ENCODE assay signal across 11 cellular contexts in the genomic region with DNA sequence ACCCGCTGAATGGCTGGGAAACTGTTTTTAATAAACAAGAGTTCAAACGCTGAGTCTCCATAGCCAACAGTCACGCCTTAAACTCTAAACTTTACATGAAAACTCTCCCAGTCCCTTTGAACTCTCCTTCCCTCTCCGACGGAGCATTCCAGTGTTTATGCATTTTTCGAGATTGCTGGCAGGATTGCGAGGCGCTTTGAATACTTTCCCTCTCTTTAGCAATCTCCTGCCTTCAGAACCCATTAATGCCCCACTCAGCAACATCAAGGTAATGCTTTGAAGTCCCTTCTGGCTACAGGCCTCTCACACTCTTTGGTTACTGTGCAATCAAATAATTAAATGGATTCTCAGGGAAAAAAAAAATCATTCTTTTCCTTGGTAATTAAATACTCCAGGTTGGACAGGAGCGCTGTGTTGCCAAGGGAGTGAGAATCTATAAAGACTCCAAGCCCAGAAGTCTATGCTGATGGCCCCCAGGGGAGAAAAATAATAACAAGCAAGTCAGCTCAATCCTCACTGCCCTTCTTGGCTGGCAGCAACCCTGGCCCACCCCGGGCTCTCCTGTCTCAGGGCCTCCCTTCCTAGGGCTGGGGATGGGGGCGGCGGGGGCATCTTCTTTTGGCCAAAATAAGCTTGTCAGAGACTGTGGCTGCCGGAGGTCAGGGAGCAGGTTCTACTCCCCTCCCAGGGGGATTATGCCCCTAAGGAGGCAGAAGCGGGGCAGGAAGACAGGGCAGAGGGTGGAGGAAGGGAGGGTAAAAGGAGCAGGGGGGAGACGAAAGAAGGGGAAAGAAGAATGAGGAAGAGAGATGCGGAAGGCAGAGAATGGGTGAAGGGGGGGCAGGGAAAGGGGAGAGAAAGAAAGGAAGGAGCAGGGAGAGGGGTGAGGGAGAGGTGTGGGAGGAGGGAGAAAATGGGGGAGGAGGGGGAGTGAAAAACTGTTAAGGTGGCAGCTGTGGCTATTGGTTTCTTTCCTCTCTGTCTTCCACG. TPM values are rescaled to one million over a fixed set of nuclear protein-coding genes. Genes with fewer than 3 reads are reported as not detected.
A peak's percentile ranks its signal among the peaks of the same experiment; 100 is the strongest.
DNase-seq lines count a peak whose midpoint lies in the region; TF ChIP-seq lines count a peak whose summit lies in the region.
"Had no signal": no experiment of that assay in that cellular context is flagged by ENCODE, and none has a peak within 500 bp of the region (broad histone marks: within the 10 kb centered on the region; RNA-seq: fewer than 3 reads in every experiment).

No MANE protein-coding gene starts in this region.

- 33% methylated on average over 17 of the region's 17 CpGs for WGBS in mesenchymal stem cell

- H2BK12ac ChIP-seq in mesenchymal stem cell (ENCODE audit: low read length in 2 of 2), result no peak overlapping the region

- no peaks in the 10 kb centered on the region for H3K27me3 Mint-ChIP-seq in brain
- peaks cover 49% of the 10 kb centered on the region for H3K27me3 Mint-ChIP-seq in activated CD4-positive, alpha-beta memory T cell treated with anti-CD3 and anti-CD28 coated beads, Interleukin-2, amount 10 ng/mL, durations not matched to agents 7 days and 5 days

- H2BK120ac ChIP-seq in mesenchymal stem cell (ENCODE audit: low read depth, low read length), result no peak overlapping the region

- no peak overlapping the region for H2AFZ ChIP-seq in mesenchymal stem cell (ENCODE audit: low read depth, low read length)

- no peak overlapping the region for H2AK5ac ChIP-seq in mesenchymal stem cell (ENCODE audit: low read length, severe bottlenecking)

- no peak overlapping the region for H3K9ac ChIP-seq in HUES6 (ENCODE audit: low read length)
- no peak overlapping the region for H3K9ac ChIP-seq in mesenchymal stem cell (ENCODE audit: low read length)

- CTCF ChIA-PET in activated CD4-positive, alpha-beta memory T cell treated with anti-CD3 and anti-CD28 coated beads, Interleukin-2, amount 10 ng/mL, durations not matched to agents 7 days and 5 days (lab: Charles Lee), result no interaction called here

- H3K4me3 Mint-ChIP-seq in brain, result peak overlapping the region in 4 of 5 experiments; percentile 19 to 62 (median 53)
- no peak overlapping the region for H3K4me3 Mint-ChIP-seq in activated CD4-positive, alpha-beta memory T cell treated with anti-CD3 and anti-CD28 coated beads, Interleukin-2, amount 10 ng/mL, durations not matched to agents 7 days and 5 days

- no peaks in the 10 kb centered on the region for H3K9me3 ChIP-seq in HUES6 (ENCODE audit: control insufficient read depth, insufficient read depth, low read depth, low read length)
- no peaks in the 10 kb centered on the region for H3K9me3 ChIP-seq in mesenchymal stem cell (ENCODE audit: control insufficient read depth, low read length)
- no peaks in the 10 kb centered on the region for H3K9me3 ChIP-seq in BE2C
- H3K9me3 ChIP-seq: colonic mucosa, ovary had no signal

- H3K4me2 ChIP-seq in mesenchymal stem cell (ENCODE audit: low read length, poor library complexity, severe bottlenecking), result peak overlapping the region; percentile 11

- no peaks in the 10 kb centered on the region for H3K36me3 Mint-ChIP-seq in brain
- peaks cover 2% of the 10 kb centered on the region for H3K36me3 Mint-ChIP-seq in activated CD4-positive, alpha-beta memory T cell treated with anti-CD3 and anti-CD28 coated beads, Interleukin-2, amount 10 ng/mL, durations not matched to agents 7 days and 5 days (ENCODE audit: low read depth)

- no peaks in the 10 kb centered on the region for H3K79me1 ChIP-seq in mesenchymal stem cell (replicated peaks; ENCODE audit: low read length, poor library complexity, severe bottlenecking)

- H2BK5ac ChIP-seq in mesenchymal stem cell (ENCODE audit: low read depth, low read length, poor library complexity, severe bottlenecking), result no peak overlapping the region

- no peak overlapping the region for H4K8ac ChIP-seq in mesenchymal stem cell (ENCODE audit: low read length)

- H3K18ac ChIP-seq in mesenchymal stem cell (ENCODE audit: low read depth in 1 of 2, low read length in 2 of 2), result no peak overlapping the region

- DNase-seq in AG08396 (ENCODE audit: low spot score) (peak; percentile 75), mesenchymal stem cell (peak; percentile 49), activated gamma-delta T cell treated with Interleukin-2 at 50 U/mL for 16 hours (no peak), BE2C (no peak)
- no peak for DNase-seq in activated CD4-positive, alpha-beta memory T cell treated with anti-CD3 and anti-CD28 coated beads, Interleukin-2, amount 10 ng/mL, durations not matched to agents 7 days and 5 days
- DNase-seq in activated CD4-positive, alpha-beta T cell treated with anti-CD3 and anti-CD28 coated beads for 4 hours, result no peak
- DNase-seq: colonic mucosa had no signal

- peaks cover 41% of the 10 kb centered on the region for H3K4me1 Mint-ChIP-seq in brain
- peaks cover 3% of the 10 kb centered on the region for H3K4me1 Mint-ChIP-seq in activated CD4-positive, alpha-beta memory T cell treated with anti-CD3 and anti-CD28 coated beads, Interleukin-2, amount 10 ng/mL, durations not matched to agents 7 days and 5 days

- peak overlapping the region in 4 of 5 experiments; percentile 4 to 94 (median 90) for H3K27ac Mint-ChIP-seq in brain
- H3K27ac Mint-ChIP-seq in activated CD4-positive, alpha-beta memory T cell treated with anti-CD3 and anti-CD28 coated beads, Interleukin-2, amount 10 ng/mL, durations not matched to agents 7 days and 5 days, result no peak overlapping the region
- H3K27ac Mint-ChIP-seq: activated T-helper 2 cell treated with anti-CD3 and anti-CD28 coated beads, Interferon-gamma antibody, Interleukin-2, Interleukin-4, amounts not matched to agents 10 μg/mL and 5 μg/mL and 100 μg/mL, durations not matched to agents 14 hours and 24 hours and 36 hours had no signal

- H3K4me1 ChIP-seq in HUES6 (ENCODE audit: control insufficient read depth, insufficient read depth, low read length), result peaks cover 16% of the 10 kb centered on the region
- peaks cover 5% of the 10 kb centered on the region for H3K4me1 ChIP-seq in mesenchymal stem cell (ENCODE audit: control insufficient read depth, insufficient read depth, low read depth, low read length)
- no peaks in the 10 kb centered on the region for H3K4me1 ChIP-seq in BE2C

- no peak overlapping the region for H2BK15ac ChIP-seq in mesenchymal stem cell (ENCODE audit: low read depth, poor library complexity, severe bottlenecking)

- H3K4me3 ChIP-seq in HUES6 (ENCODE audit: low read depth, low read length) (peak overlapping the region; percentile 2), mesenchymal stem cell (ENCODE audit: insufficient read depth in 1 of 2, low read depth in 1 of 2, low read length in 2 of 2) (no peak overlapping the region), BE2C (ENCODE audit: low read depth, low read length) (no peak overlapping the region)
- H3K4me3 ChIP-seq: colonic mucosa, ovary had no signal

- TF ChIP-seq CTCF in brain (conservative IDR thresholded peaks at IDR 0.05) (no peak), BE2C (IDR thresholded peaks at IDR 0.05; ENCODE audit: low read depth, low read length) (no peak)

- H3K36me3 ChIP-seq in HUES6 (ENCODE audit: control insufficient read depth, insufficient read depth, low read length), result no peaks in the 10 kb centered on the region
- no peaks in the 10 kb centered on the region for H3K36me3 ChIP-seq in mesenchymal stem cell (ENCODE audit: control insufficient read depth in 1 of 2, insufficient read depth in 2 of 2, low read depth in 1 of 2, low read length in 2 of 2)
- no peaks in the 10 kb centered on the region for H3K36me3 ChIP-seq in BE2C
- H3K36me3 ChIP-seq: colonic mucosa, ovary had no signal

- no peaks in the 10 kb centered on the region for H3K27me3 ChIP-seq in HUES6 (ENCODE audit: control insufficient read depth, insufficient read depth, low read length)
- H3K27me3 ChIP-seq in mesenchymal stem cell (ENCODE audit: control insufficient read depth in 1 of 2, insufficient read depth in 1 of 2, low read length in 2 of 2), result peaks cover 7 to 27% of the 10 kb centered on the region in 2 experiments
- no peaks in the 10 kb centered on the region; the same call in 1 of the 2 replicates for H3K27me3 ChIP-seq in BE2C
- H3K27me3 ChIP-seq: colonic mucosa, ovary had no signal

- H3K23ac ChIP-seq in mesenchymal stem cell (ENCODE audit: low read length in 2 of 2), result no peak overlapping the region

- no peak overlapping the region for H3K14ac ChIP-seq in mesenchymal stem cell (ENCODE audit: low read length in 2 of 2)

- POLR2A ChIA-PET in activated CD4-positive, alpha-beta memory T cell treated with anti-CD3 and anti-CD28 coated beads, Interleukin-2, amount 10 ng/mL, durations not matched to agents 7 days and 5 days (lab: Charles Lee), result no interaction called here

- peaks cover 0 to 8% (median 3%) of the 10 kb centered on the region in 5 experiments for H3K9me3 Mint-ChIP-seq in brain
- no peaks in the 10 kb centered on the region for H3K9me3 Mint-ChIP-seq in activated CD4-positive, alpha-beta memory T cell treated with anti-CD3 and anti-CD28 coated beads, Interleukin-2, amount 10 ng/mL, durations not matched to agents 7 days and 5 days
- H3K9me3 Mint-ChIP-seq: activated T-helper 2 cell treated with anti-CD3 and anti-CD28 coated beads, Interferon-gamma antibody, Interleukin-2, Interleukin-4, amounts not matched to agents 10 μg/mL and 5 μg/mL and 100 μg/mL, durations not matched to agents 14 hours and 24 hours and 36 hours had no signal

- H3K27ac ChIP-seq in HUES6 (ENCODE audit: low read depth, low read length) (peak overlapping the region; percentile 13; the same call in 1 of the 2 replicates), mesenchymal stem cell (ENCODE audit: low read length, poor library complexity, severe bottlenecking) (no peak overlapping the region)
- H3K27ac ChIP-seq: colonic mucosa had no signal

- H3K4ac ChIP-seq in mesenchymal stem cell (ENCODE audit: low read depth in 1 of 2, low read length in 2 of 2), result no peak overlapping the region

- H4K91ac ChIP-seq in mesenchymal stem cell (ENCODE audit: low read length), result no peak overlapping the region

RNA-seq across cellular contexts. Expression of gene AXIN2, which starts 45.2 kb away (rescaled TPM):
- 5.6 TPM for polyA plus RNA-seq in brain (ENCODE audit: insufficient read depth, low read depth, low replicate concordance)
- polyA plus RNA-seq in mesenchymal stem cell (2013, experiment 1 of 2), result 0.17 TPM
- polyA plus RNA-seq in mesenchymal stem cell (2013, experiment 2 of 2), result 0.22 TPM
- 1.0 TPM for polyA plus RNA-seq in BE2C (2012; ENCODE audit: insufficient read depth, insufficient read length, low read depth)
- 1 to 10 TPM; 3.5 to 4.3 TPM for total RNA-seq in activated CD4-positive, alpha-beta memory T cell treated with anti-CD3 and anti-CD28 coated beads, Interleukin-2, amount 10 ng/mL, durations not matched to agents 7 days and 5 days

Comparison
In these comparisons a context has a peak if more than half of its experiments do, and no peak if none do; other contexts are left out.
1. DNase-seq: peak in AG08396 (single experiment) and mesenchymal stem cell (single experiment); none in activated gamma-delta T cell treated with Interleukin-2 at 50 U/mL for 16 hours (single experiment), BE2C (single experiment), activated CD4-positive, alpha-beta memory T cell treated with anti-CD3 and anti-CD28 coated beads, Interleukin-2, amount 10 ng/mL, durations not matched to agents 7 days and 5 days (single experiment) and activated CD4-positive, alpha-beta T cell treated with anti-CD3 and anti-CD28 coated beads for 4 hours (0 of 2).